10 cellular contexts compared by ENCODE assay signal in the genomic region with DNA sequence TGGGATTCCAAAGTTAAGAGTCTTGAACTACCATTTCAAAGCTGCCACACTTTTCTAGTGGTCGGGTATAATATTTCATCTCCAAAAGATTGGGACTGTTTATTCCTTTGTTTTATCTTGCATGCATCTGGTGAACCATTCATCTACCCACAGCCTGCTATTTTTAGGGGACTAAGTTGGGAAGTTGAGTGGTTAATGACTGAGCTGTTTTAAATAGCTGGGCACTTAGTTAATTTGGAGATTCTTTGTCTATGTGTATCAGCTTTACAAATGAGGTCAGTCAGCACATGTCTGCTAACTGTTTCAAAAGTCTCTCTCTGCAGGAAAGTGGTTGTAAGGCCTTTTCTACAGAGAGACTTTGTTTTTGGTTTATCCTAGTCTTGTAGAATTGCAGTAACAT. TPM values are rescaled to one million over a fixed set of nuclear protein-coding genes. Genes with fewer than 3 reads are reported as not detected.
DNase-seq lines count a peak whose midpoint lies in the region; ATAC-seq and TF ChIP-seq lines count a peak whose summit lies in the region.
"Had no signal": no experiment of that assay in that cellular context is flagged by ENCODE, and none has a peak within 500 bp of the region (broad histone marks: within the 10 kb centered on the region; RNA-seq: fewer than 3 reads in every experiment).

No MANE protein-coding gene starts in this region.

- TF ChIP-seq CTCF in mucosa of descending colon (IDR thresholded peaks at IDR 0.05) (no peak), adrenal gland (IDR thresholded peaks at IDR 0.05) (no peak), Peyer's patch (IDR thresholded peaks at IDR 0.05) (no peak)

- no peak overlapping the region for H3K27ac ChIP-seq in adrenal gland
- H3K27ac ChIP-seq in Peyer's patch = no peak overlapping the region
- H3K27ac ChIP-seq: ovary had no signal

- H3K36me3 Mint-ChIP-seq in stimulated activated effector memory CD8-positive, alpha-beta T cell treated with anti-CD3 and anti-CD28 coated beads, Interleukin-12 subunit alpha, Interleukin-12 subunit beta, amount 100 ng/mL, for 72 hours = no peaks in the 10 kb centered on the region

- H3K36me3 ChIP-seq in mucosa of descending colon (ENCODE audit: low read depth) (no peaks in the 10 kb centered on the region), adrenal gland (replicated peaks in 1 of 2) (no peaks in the 10 kb centered on the region), Peyer's patch (no peaks in the 10 kb centered on the region)
- H3K36me3 ChIP-seq: ovary had no signal

- intact Hi-C loops in mucosa of descending colon (cut with DNase I, micrococcal nuclease) = no loop called here
- intact Hi-C loops in adrenal gland (cut with DNase I) = loop anchor here in 1 of 2 donors (10.0 kb wide), 1 partner anchor 139 kb away; no protein-coding TSS in a partner anchor

- no peaks in the 10 kb centered on the region for H3K27me3 ChIP-seq in adrenal gland
- H3K27me3 ChIP-seq in Peyer's patch = no peaks in the 10 kb centered on the region
- H3K27me3 ChIP-seq: ovary had no signal

- H3K4me1 Mint-ChIP-seq in stimulated activated effector memory CD8-positive, alpha-beta T cell treated with anti-CD3 and anti-CD28 coated beads, Interleukin-12 subunit alpha, Interleukin-12 subunit beta, amount 100 ng/mL, for 72 hours = peaks cover 8% of the 10 kb centered on the region

- H3K4me1 ChIP-seq in mucosa of descending colon (ENCODE audit: low read depth) (peaks cover 18% of the 10 kb centered on the region), adrenal gland (replicated peaks in 1 of 2) (peaks cover 4 to 23% of the 10 kb centered on the region in 2 donors), Peyer's patch (peaks cover 0 to 14% (median 2%) of the 10 kb centered on the region in 4 donors)

- no peaks in the 10 kb centered on the region for H3K9me3 Mint-ChIP-seq in stimulated activated effector memory CD8-positive, alpha-beta T cell treated with anti-CD3 and anti-CD28 coated beads, Interleukin-12 subunit alpha, Interleukin-12 subunit beta, amount 100 ng/mL, for 72 hours

- H3K4me3 ChIP-seq in mucosa of descending colon (no peak overlapping the region), adrenal gland (no peak overlapping the region), Peyer's patch (no peak overlapping the region)
- H3K4me3 ChIP-seq: ovary had no signal

- no peak overlapping the region for H3K4me3 Mint-ChIP-seq in stimulated activated effector memory CD8-positive, alpha-beta T cell treated with anti-CD3 and anti-CD28 coated beads, Interleukin-12 subunit alpha, Interleukin-12 subunit beta, amount 100 ng/mL, for 72 hours

- H3K27ac Mint-ChIP-seq in stimulated activated effector memory CD8-positive, alpha-beta T cell treated with anti-CD3 and anti-CD28 coated beads, Interleukin-12 subunit alpha, Interleukin-12 subunit beta, amount 100 ng/mL, for 72 hours = no peak overlapping the region

- 62 to 89% (median 66%) methylated on average over 1 of the region's 1 CpG for WGBS in adrenal gland, 4 donors

- DNase-seq in H4 (ENCODE audit: low spot score) (peak; percentile 9), RPMI7951 (ENCODE audit: low read depth) (peak; percentile 79), fibroblast of peridontal ligament (ENCODE audit: extremely low read depth) (peak; percentile 91), pons (ENCODE audit: low spot score) (peak; percentile 50), mucosa of descending colon (no peak), adrenal gland (no peak), Peyer's patch (no peak)
- no peak for DNase-seq in stimulated activated effector memory CD8-positive, alpha-beta T cell treated with anti-CD3 and anti-CD28 coated beads, Interleukin-12 subunit alpha, Interleukin-12 subunit beta, amount 100 ng/mL, for 72 hours (ENCODE audit: low spot score in 2 of 2)
- DNase-seq: activated CD4-positive, alpha-beta T cell treated with anti-CD3 and anti-CD28 coated beads, Interleukin-2, amount 50 U/mL, for 1 hour; ovary had no signal

- ATAC-seq in mucosa of descending colon = no peak
- ATAC-seq in stimulated activated effector memory CD8-positive, alpha-beta T cell treated with anti-CD3 and anti-CD28 coated beads, Interleukin-12 subunit alpha, Interleukin-12 subunit beta, amount 100 ng/mL, for 72 hours = no peak

- H3K9me3 ChIP-seq in mucosa of descending colon (no peaks in the 10 kb centered on the region), adrenal gland (replicated peaks in 1 of 3) (no peaks in the 10 kb centered on the region), Peyer's patch (no peaks in the 10 kb centered on the region)
- H3K9me3 ChIP-seq: ovary had no signal

- TF ChIP-seq POLR2A in adrenal gland (IDR thresholded peaks at IDR 0.05) = no peak
- no peak for TF ChIP-seq POLR2A in Peyer's patch (IDR thresholded peaks at IDR 0.05)

RNA-seq across cellular contexts. Expression of a gene that starts 8.1 kb away (rescaled TPM):
- 8.9 and 23.7 TPM in 2 replicates for total RNA-seq in H4 (2014; rRNA removed; shearing (Covaris generic))
- 29.7 and 45.3 TPM in 2 replicates for total RNA-seq in RPMI7951 (2014; rRNA removed; shearing (Covaris generic))
- 10 to 100 TPM; 42.5 to 77.1 (median 67.5) TPM for total RNA-seq in mucosa of descending colon
- total RNA-seq in adrenal gland = 10 to 100 TPM; 18.7 to 73.2 (median 36.2) TPM
- 10 to 100 TPM in 2 of 3 donors, 1 to 10 TPM in 1; 8.7 to 54.9 (median 11.1) TPM for polyA plus RNA-seq in adrenal gland
- total RNA-seq in Peyer's patch = 10 to 100 TPM; 69.5 to 92.4 (median 78.6) TPM

Comparison
In these comparisons a context has a peak if more than half of its experiments do, and no peak if none do; other contexts are left out.
1. DNase-seq: peak in H4 (single experiment), RPMI7951 (single experiment), fibroblast of peridontal ligament (single experiment) and pons (single experiment); none in mucosa of descending colon (0 of 3), stimulated activated effector memory CD8-positive, alpha-beta T cell treated with anti-CD3 and anti-CD28 coated beads, Interleukin-12 subunit alpha, Interleukin-12 subunit beta, amount 100 ng/mL, for 72 hours (0 of 2), adrenal gland (0 of 7) and Peyer's patch (0 of 3).